15 cellular contexts compared by ENCODE assay signal in genomic region chr1:22983944-22984343, GRCh38. TPM values are rescaled to one million over a fixed set of nuclear protein-coding genes. Genes with fewer than 3 reads are reported as not detected.
DNase-seq lines count a peak whose midpoint lies in the region; ATAC-seq and TF ChIP-seq lines count a peak whose summit lies in the region.
"Had no signal": no experiment of that assay in that cellular context is flagged by ENCODE, and none has a peak within 500 bp of the region (broad histone marks: within the 10 kb centered on the region; RNA-seq: fewer than 3 reads in every experiment).

No MANE protein-coding gene starts in this region.

- no peak overlapping the region for H3K27ac Mint-ChIP-seq in activated CD4-positive, alpha-beta T cell treated with anti-CD3 and anti-CD28 coated beads for 36 hours
- H3K27ac Mint-ChIP-seq: B cell; CD4-positive, alpha-beta T cell; GM23338 had no signal

- POLR2A ChIA-PET in activated CD4-positive, alpha-beta T cell treated with anti-CD3 and anti-CD28 coated beads for 36 hours (lab: Charles Lee) = no interaction called here

- peaks cover 8% of the 10 kb centered on the region for H3K27me3 Mint-ChIP-seq in activated CD4-positive, alpha-beta T cell treated with anti-CD3 and anti-CD28 coated beads for 36 hours

- H3K4me1 Mint-ChIP-seq in activated CD4-positive, alpha-beta T cell treated with anti-CD3 and anti-CD28 coated beads for 36 hours = no peaks in the 10 kb centered on the region
- H3K4me1 Mint-ChIP-seq: B cell, GM23338 had no signal

- no peak overlapping the region for H2AFZ ChIP-seq in parathyroid adenoma
- no peak overlapping the region for H2AFZ ChIP-seq in Karpas-422 (ENCODE audit: low read length)
- H2AFZ ChIP-seq: GM23338 had no signal

- no peak overlapping the region for H3K4me3 Mint-ChIP-seq in activated CD4-positive, alpha-beta T cell treated with anti-CD3 and anti-CD28 coated beads for 36 hours
- H3K4me3 Mint-ChIP-seq: B cell; CD4-positive, alpha-beta T cell; GM23338 had no signal

- H3K4me1 ChIP-seq in BLaER1 = peaks cover 33% of the 10 kb centered on the region
- peaks cover 6% of the 10 kb centered on the region for H3K4me1 ChIP-seq in parathyroid adenoma
- H3K4me1 ChIP-seq in Karpas-422 (ENCODE audit: low read length) = peaks cover 5% of the 10 kb centered on the region
- H3K4me1 ChIP-seq: Caco-2 had no signal

- no peak for TF ChIP-seq POLR2A in NB4 (IDR thresholded peaks at IDR 0.05; ENCODE audit: extremely low read depth, insufficient read length)

- peak overlapping the region; percentile 55 for H3K4me2 ChIP-seq in BLaER1
- H3K4me2 ChIP-seq in parathyroid adenoma (ENCODE audit: low read length) = peak overlapping the region; percentile 58
- no peak overlapping the region for H3K4me2 ChIP-seq in Karpas-422 (ENCODE audit: low read depth, low read length, poor library complexity, severe bottlenecking)
- H3K4me2 ChIP-seq: GM23338 had no signal

- H3K27ac ChIP-seq in BLaER1 (no peak overlapping the region), parathyroid adenoma (peak overlapping the region; percentile 64), Karpas-422 (ENCODE audit: low read length) (no peak overlapping the region)
- H3K27ac ChIP-seq: C4-2B had no signal

- no peaks in the 10 kb centered on the region for H3K9me3 Mint-ChIP-seq in activated CD4-positive, alpha-beta T cell treated with anti-CD3 and anti-CD28 coated beads for 36 hours (ENCODE audit: low read depth)
- H3K9me3 Mint-ChIP-seq: CD4-positive, alpha-beta T cell; GM23338 had no signal

- peak; percentile 84 for DNase-seq in GF-D8 (lab: John Stamatoyannopoulos, UW)
- peak; percentile 91 for DNase-seq in NB4 (ENCODE audit: low read depth)
- no peak for DNase-seq in activated CD4-positive, alpha-beta T cell treated with anti-CD3 and anti-CD28 coated beads for 36 hours
- no peak for DNase-seq in Karpas-422
- DNase-seq in NCI-H526 treated with DMSO at 0.1 percent for 48 hours (lab: John Stamatoyannopoulos, UW) = no peak
- DNase-seq: Caco-2; CD4-positive, alpha-beta T cell; H7 had no signal

- no peaks in the 10 kb centered on the region for H3K79me2 ChIP-seq in parathyroid adenoma
- H3K79me2 ChIP-seq in Karpas-422 (ENCODE audit: low read length) = no peaks in the 10 kb centered on the region

- H3K36me3 ChIP-seq in BLaER1 (no peaks in the 10 kb centered on the region), parathyroid adenoma (ENCODE audit: control insufficient read depth, insufficient read depth, low read length) (no peaks in the 10 kb centered on the region), Karpas-422 (ENCODE audit: insufficient read depth, low read length) (no peaks in the 10 kb centered on the region)

- no peaks in the 10 kb centered on the region for H3K9me2 ChIP-seq in Karpas-422 (replicated peaks; ENCODE audit: insufficient read depth, low read length)

- intact Hi-C loops in activated CD4-positive, alpha-beta T cell treated with anti-CD3 and anti-CD28 coated beads for 36 hours (cut with DNase I, micrococcal nuclease) = no loop called here

- H3K4me3 ChIP-seq in BLaER1 (no peak overlapping the region), NB4 (ENCODE audit: low read depth, low read length) (no peak overlapping the region), parathyroid adenoma (ENCODE audit: low read depth, low read length) (no peak overlapping the region), Karpas-422 (ENCODE audit: low read length) (no peak overlapping the region)
- H3K4me3 ChIP-seq: GM23338 had no signal

- H4K20me1 ChIP-seq in BLaER1 (no peaks in the 10 kb centered on the region), Karpas-422 (ENCODE audit: insufficient read depth, low read depth, low read length) (no peaks in the 10 kb centered on the region)

- H3K36me3 Mint-ChIP-seq in activated CD4-positive, alpha-beta T cell treated with anti-CD3 and anti-CD28 coated beads for 36 hours (ENCODE audit: low read depth) = no peaks in the 10 kb centered on the region

- H3K9ac ChIP-seq in BLaER1 = peak overlapping the region; percentile 32; the same call in 1 of the 2 replicates
- no peak overlapping the region for H3K9ac ChIP-seq in parathyroid adenoma
- H3K9ac ChIP-seq in Karpas-422 (ENCODE audit: low read length) = no peak overlapping the region

- H3K27me3 ChIP-seq in BLaER1 = no peaks in the 10 kb centered on the region
- H3K27me3 ChIP-seq in parathyroid adenoma (ENCODE audit: control insufficient read depth, insufficient read depth, low read length) = no peaks in the 10 kb centered on the region
- H3K27me3 ChIP-seq in Karpas-422 (ENCODE audit: low read length) = no peaks in the 10 kb centered on the region

- TF ChIP-seq CTCF in NB4 (IDR thresholded peaks at IDR 0.05; ENCODE audit: low read depth, low read length) = no peak
- TF ChIP-seq CTCF in parathyroid adenoma (IDR thresholded peaks at IDR 0.05) = no peak

- CTCF ChIA-PET in activated CD4-positive, alpha-beta T cell treated with anti-CD3 and anti-CD28 coated beads for 36 hours (lab: Charles Lee) = interaction anchor here (0.7 kb wide), 1 partner anchor 106 kb away, joined by 4 read pairs; no protein-coding TSS in a partner anchor

- H3K9me3 ChIP-seq in BLaER1 (no peaks in the 10 kb centered on the region), parathyroid adenoma (ENCODE audit: control insufficient read depth, low read length) (no peaks in the 10 kb centered on the region), Karpas-422 (ENCODE audit: low read length) (no peaks in the 10 kb centered on the region)
- H3K9me3 ChIP-seq: Caco-2 had no signal

- no peak for ATAC-seq in activated CD4-positive, alpha-beta T cell treated with anti-CD3 and anti-CD28 coated beads for 36 hours
- ATAC-seq: GM23338, HCT116 had no signal

RNA-seq across cellular contexts. Expression of gene LACTBL1, which starts 11.3 kb away (rescaled TPM):
- not detected for total RNA-seq in activated CD4-positive, alpha-beta T cell treated with anti-CD3 and anti-CD28 coated beads for 36 hours
- not detected in 2 replicates for total RNA-seq in Karpas-422 (2014; rRNA removed; shearing (Covaris generic); ENCODE audit: low replicate concordance)
- total RNA-seq: A172; B cell; Caco-2; CD4-positive, alpha-beta T cell; GM23338; H7 had no signal

RNA-seq across cellular contexts. Expression of gene TEX46, which starts 31.7 kb away (rescaled TPM):
- total RNA-seq in activated CD4-positive, alpha-beta T cell treated with anti-CD3 and anti-CD28 coated beads for 36 hours = under 1 TPM in 1 of 2 experiments, not detected in 1; 0.81 TPM
- not detected in 2 replicates for total RNA-seq in Karpas-422 (2014; rRNA removed; shearing (Covaris generic); ENCODE audit: low replicate concordance)
- total RNA-seq: A172; CD4-positive, alpha-beta T cell; GM23338; H7 had no signal

RNA-seq across cellular contexts. Expression of gene KDM1A, which starts 35.3 kb away (rescaled TPM):
- 10 to 100 TPM; 66.5 to 73.2 TPM for total RNA-seq in activated CD4-positive, alpha-beta T cell treated with anti-CD3 and anti-CD28 coated beads for 36 hours
- total RNA-seq in Karpas-422 (2014; rRNA removed; shearing (Covaris generic); ENCODE audit: low replicate concordance) = 110 and 121 TPM in 2 replicates

Comparison
In these comparisons a context has a peak if more than half of its experiments do, and no peak if none do; other contexts are left out.
1. DNase-seq: peak in GF-D8 (single experiment) and NB4 (single experiment); none in activated CD4-positive, alpha-beta T cell treated with anti-CD3 and anti-CD28 coated beads for 36 hours (single experiment), Karpas-422 (single experiment) and NCI-H526 treated with DMSO at 0.1 percent for 48 hours (single experiment).